17 cellular contexts compared by ENCODE assay signal in genomic region chr12:75837700-75838099, GRCh38.
DNase-seq lines count a peak whose midpoint lies in the region; ATAC-seq, FAIRE-seq and TF ChIP-seq lines count a peak whose summit lies in the region.
"Had no signal": no experiment of that assay in that cellular context is flagged by ENCODE, and none has a peak within 500 bp of the region (broad histone marks: within the 10 kb centered on the region; RNA-seq: fewer than 3 reads in every experiment).

No MANE protein-coding gene starts in this region.

- H3K4me3 ChIP-seq in GM12878 (no peak overlapping the region), lung (no peak overlapping the region), left lung (no peak overlapping the region)

- ATAC-seq in GM12878 (peak; percentile 26; the same call in 1 of the 3 replicates), lung (ENCODE audit: insufficient read depth, low FRiP score) (no peak), HG03139 (IDR thresholded peaks at IDR 0.05; ENCODE audit: unreplicated experiment) (no peak), sciatic nerve (no peak), left lung (no peak)
- ATAC-seq: T-helper 17 cell had no signal

- H3K9ac ChIP-seq in GM12878 (ENCODE audit: control insufficient read depth, insufficient read depth, low read length) = no peak overlapping the region

- H3K27me3 ChIP-seq in GM12878 (replicated peaks in 1 of 2; ENCODE audit: control insufficient read depth in 2 of 2, insufficient read depth in 2 of 2, low read length in 1 of 2) = no peaks in the 10 kb centered on the region
- no peaks in the 10 kb centered on the region for H3K27me3 ChIP-seq in lung (ENCODE audit: control insufficient read depth, insufficient read depth)
- no peaks in the 10 kb centered on the region for H3K27me3 ChIP-seq in left lung

- POLR2A ChIA-PET in GM12878 (lab: Charles Lee) = interaction anchor here (1.1 kb wide), 1 partner anchor 10 kb away, joined by 3 read pairs; no protein-coding TSS in a partner anchor

- SMC1A ChIA-PET in GM12878 (lab: Charles Lee; ENCODE audit: uncharacterized antibody, unreplicated experiment) = interaction anchor here (1.0 to 2.1 kb wide), 4 partner anchors 9 to 196 kb away, joined by 3 to 9 read pairs (median 4); no protein-coding TSS in a partner anchor

- in situ Hi-C loops in GM12878 (cut with MboI) = no loop called here

- 36% methylated on average over 2 of the region's 2 CpGs for WGBS in GM12878 (ENCODE audit: insufficient coverage, insufficient replicate concordance, low lambda C conversion rate, missing lambda C conversion rate)
- 75 to 87% methylated on average over 2 of the region's 2 CpGs for WGBS in lung, 2 donors

- H3K4me1 ChIP-seq in GM12878 (ENCODE audit: control insufficient read depth, insufficient read depth, low read length) (no peaks in the 10 kb centered on the region), lung (ENCODE audit: control insufficient read depth in 2 of 2, insufficient read depth in 2 of 2, low read length in 2 of 2) (peaks cover 0 to 3% of the 10 kb centered on the region in 2 donors), left lung (no peaks in the 10 kb centered on the region)

- CTCF ChIA-PET in GM12878 (lab: Yijun Ruan, JAX) = interaction anchor here (0.6 to 1.5 kb wide), 4 partner anchors 35 to 310 kb away, joined by 3 to 5 read pairs (median 3); no protein-coding TSS in a partner anchor

- H4K20me1 ChIP-seq in GM12878 (ENCODE audit: control insufficient read depth, insufficient read depth) = no peaks in the 10 kb centered on the region

- RAD21 ChIA-PET in GM12878 (lab: Charles Lee; ENCODE audit: unreplicated experiment) = no interaction called here

- H3K36me3 ChIP-seq in GM12878 (ENCODE audit: control insufficient read depth in 2 of 2, insufficient read depth in 2 of 2, low read length in 1 of 2) (no peaks in the 10 kb centered on the region), lung (ENCODE audit: control insufficient read depth in 2 of 2, insufficient read depth in 2 of 2, low read length in 2 of 2) (no peaks in the 10 kb centered on the region), left lung (no peaks in the 10 kb centered on the region)

- no peak for FAIRE-seq in GM12878 (lab: Jason Lieb, UNC)
- FAIRE-seq: frontal cortex, urothelium cell line had no signal

- TF ChIP-seq CTCF in GM12878 (IDR thresholded peaks at IDR 0.05 in 2 of 3, conservative IDR thresholded peaks at IDR 0.05 in 1 of 3; ENCODE audit: control insufficient read depth in 2 of 3, extremely low read depth in 1 of 3, insufficient read depth in 1 of 3, low read depth in 3 of 3, low read length in 3 of 3) = no peak
- TF ChIP-seq CTCF in lung (IDR thresholded peaks at IDR 0.05; ENCODE audit: control extremely low read depth, extremely low read depth) = no peak
- no peak for TF ChIP-seq CTCF in left lung (IDR thresholded peaks at IDR 0.05)

- no peak for TF ChIP-seq RAD21 in GM12878 (IDR thresholded peaks at IDR 0.05; ENCODE audit: insufficient read depth, low read depth, low read length)

- intact Hi-C loops in GM12878 (cut with micrococcal nuclease; ENCODE audit: unreplicated experiment) = loop anchor here (5.0 kb wide), 1 partner anchor 195 kb away; the partner anchor contains the start of gene PHLDA1
- intact Hi-C loops in sciatic nerve (cut with DNase I) = no loop called here
- intact Hi-C loops in left lung (cut with DNase I) = no loop called here

- no peak overlapping the region for H2AFZ ChIP-seq in GM12878 (ENCODE audit: control insufficient read depth, low read depth, low read length)

- H3K27ac ChIP-seq in GM12878 (ENCODE audit: control insufficient read depth, insufficient read depth) = no peak overlapping the region
- H3K27ac ChIP-seq in lung (ENCODE audit: low read depth in 1 of 2, low read length in 1 of 2) = no peak overlapping the region
- H3K27ac ChIP-seq in left lung = no peak overlapping the region

- TF ChIP-seq EP300 in GM12878 (IDR thresholded peaks at IDR 0.05; ENCODE audit: borderline replicate concordance in 1 of 2, control insufficient read depth in 1 of 2, low read depth in 2 of 2, low read length in 2 of 2) = no peak

- no peak for TF ChIP-seq POLR2A in GM12878 (IDR thresholded peaks at IDR 0.05; ENCODE audit: low read depth, low read length)

- DNase-seq in Ammon's horn (ENCODE audit: low spot score) (peak; percentile 12), NCI-H2171 treated with DMSO at 0.1 percent for 48 hours (lab: John Stamatoyannopoulos, UW) (peak; percentile 99), GM12878 (ENCODE audit: low read depth, low spot score) (no peak), lung (ENCODE audit: low spot score) (peak; percentile 50), sciatic nerve (ENCODE audit: low spot score) (no peak), left lung (no peak), NCI-H2107 (lab: John Stamatoyannopoulos, UW) (no peak)
- DNase-seq: activated CD4-positive, alpha-beta T cell treated with anti-CD3 and anti-CD28 coated beads for 1 hour; activated gamma-delta T cell treated with Interleukin-2 at 50 U/mL for 16 hours; anterior cingulate cortex; Karpas-422; NCI-H1417; nephron progenitor cell; T-helper 17 cell had no signal

- no peaks in the 10 kb centered on the region for H3K79me2 ChIP-seq in GM12878 (ENCODE audit: control insufficient read depth, insufficient read depth, low read length)

- H3K4me2 ChIP-seq in GM12878 (ENCODE audit: control insufficient read depth, insufficient read depth) = no peak overlapping the region

- no TSS peak for BruUV-seq in GM12878 (replicated peaks; lab: Mats Ljungman, UMichigan)

- H3K9me3 ChIP-seq in GM12878 (replicated peaks; ENCODE audit: control insufficient read depth, insufficient read depth, low read length) (no peaks in the 10 kb centered on the region), lung (ENCODE audit: control insufficient read depth in 2 of 2, insufficient read depth in 1 of 2, low read length in 1 of 2) (no peaks in the 10 kb centered on the region), left lung (no peaks in the 10 kb centered on the region)

TF ChIP-seq in GM12878, 131 proteins besides CTCF, POLR2A, EP300 and RAD21 (continues in another document):
- no peak for TF ChIP-seq KLF5 (IDR thresholded peaks at IDR 0.05; ENCODE audit: partially characterized antibody)
- no peak for TF ChIP-seq MYC (IDR thresholded peaks at IDR 0.05; ENCODE audit: insufficient read depth, insufficient read length, insufficient replicate concordance, low read length, severe bottlenecking)
- no peak for TF ChIP-seq CHD2 (IDR thresholded peaks at IDR 0.05; ENCODE audit: borderline replicate concordance, low read depth, low read length)
- TF ChIP-seq ZBTB33 (IDR thresholded peaks at IDR 0.05) = no peak
- no peak for TF ChIP-seq MTA2 (IDR thresholded peaks at IDR 0.05; ENCODE audit: low read depth)
- TF ChIP-seq SIX5 (IDR thresholded peaks at IDR 0.05; ENCODE audit: low read depth, low read length, severe bottlenecking) = no peak
- no peak for TF ChIP-seq CREM (IDR thresholded peaks at IDR 0.05; ENCODE audit: low read depth)
- no peak for TF ChIP-seq HDGF (IDR thresholded peaks at IDR 0.05)
- no peak for TF ChIP-seq BCLAF1 (IDR thresholded peaks at IDR 0.05)
- no peak for TF ChIP-seq ZNF384 (IDR thresholded peaks at IDR 0.05; ENCODE audit: borderline replicate concordance, low read depth, low read length)
- TF ChIP-seq ATF3 (IDR thresholded peaks at IDR 0.05; ENCODE audit: borderline replicate concordance, extremely low read depth, low read depth, low read length) = no peak
- no peak for TF ChIP-seq IKZF2 (IDR thresholded peaks at IDR 0.05)
- no peak for TF ChIP-seq EED (IDR thresholded peaks at IDR 0.05; ENCODE audit: low read depth)

Comparison
In these comparisons a context has a peak if more than half of its experiments do, and no peak if none do; other contexts are left out.
1. DNase-seq: peak in Ammon's horn (single experiment), NCI-H2171 treated with DMSO at 0.1 percent for 48 hours (single experiment) and lung (single experiment); none in GM12878 (single experiment), sciatic nerve (single experiment), left lung (0 of 2) and NCI-H2107 (single experiment).